ENCODE assay signal across 12 cellular contexts in the genomic region with DNA sequence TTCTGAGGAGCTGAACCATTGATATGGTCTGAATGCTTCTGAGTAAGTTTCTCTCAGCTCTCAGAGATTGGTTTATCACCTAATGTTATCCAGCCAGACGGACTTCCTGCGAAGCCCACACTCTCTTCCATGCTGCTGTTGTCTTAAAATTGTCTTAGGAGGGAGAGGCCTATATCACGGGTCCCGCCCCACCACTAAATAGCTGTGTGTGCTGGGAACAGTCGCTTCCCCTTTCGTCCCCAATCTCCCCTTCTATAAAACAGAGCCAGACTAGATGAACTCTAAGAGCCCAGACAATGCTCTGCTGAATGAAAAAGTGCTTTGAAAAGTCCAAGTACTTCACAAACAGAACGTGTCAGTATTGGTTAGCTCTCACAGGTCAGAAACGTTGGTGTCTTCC.
DNase-seq lines count a peak whose midpoint lies in the region; ATAC-seq and TF ChIP-seq lines count a peak whose summit lies in the region.
"Had no signal": no experiment of that assay in that cellular context is flagged by ENCODE, and none has a peak within 500 bp of the region (broad histone marks: within the 10 kb centered on the region; RNA-seq: fewer than 3 reads in every experiment).

No MANE protein-coding gene starts in this region.

- 88% methylated on average over 1 of the region's 8 CpGs; no CpG with 5 or more reads in 1 of the 2 experiments for WGBS in IMR-90 (ENCODE audit: extremely low coverage in 2 of 2, insufficient read length in 1 of 2), 2 experiments

- in situ Hi-C loops in IMR-90 (cut with MboI; ENCODE audit: low sequenced_read_pairs), result no loop called here

- no TSS peak for BruUV-seq in IMR-90 (replicated peaks; lab: Mats Ljungman, UMichigan)

- peak overlapping the region; percentile 39; the same call in 1 of the 2 replicates for H2AK5ac ChIP-seq in IMR-90 (ENCODE audit: low read depth, low read length)

- POLR2A ChIA-PET in IMR-90 (lab: Charles Lee; ENCODE audit: unreplicated experiment), result no interaction called here

- H4K8ac ChIP-seq in IMR-90 (ENCODE audit: low read depth in 2 of 2, low read length in 2 of 2), result peak overlapping the region in 1 of 2 experiments; percentile 1; a peak in 1 of 4 replicates

- no peak for TF ChIP-seq POLR2A in IMR-90 (IDR thresholded peaks at IDR 0.05; ENCODE audit: low read depth, low read length)

- H3K4me1 ChIP-seq in IMR-90 (ENCODE audit: control insufficient read depth, insufficient read depth, low read length), result peaks cover 39% of the 10 kb centered on the region

- dilution Hi-C loops in IMR-90 (cut with HindIII; ENCODE audit: low sequenced_read_pairs, unreplicated experiment), result no loop called here

- ATAC-seq in IMR-90 (ENCODE audit: low read depth) (no peak), GM18502 (IDR thresholded peaks at IDR 0.05; ENCODE audit: poor library complexity, unreplicated experiment) (no peak)

- H4K91ac ChIP-seq in IMR-90 (ENCODE audit: insufficient read depth, low read depth, low read length), result no peak overlapping the region

- peaks cover 9% of the 10 kb centered on the region for H3K36me3 Mint-ChIP-seq in osteocyte (ENCODE audit: unreplicated experiment)

- peak overlapping the region; percentile 5; the same call in 1 of the 2 replicates for H3K4ac ChIP-seq in IMR-90 (ENCODE audit: low read depth, low read length)

- H3K4me3 ChIP-seq in IMR-90 (ENCODE audit: insufficient read depth, low read depth, low read length) (no peak overlapping the region), WERI-Rb-1 (ENCODE audit: low read depth, low read length) (no peak overlapping the region)

- no peak overlapping the region for H2AFZ ChIP-seq in IMR-90 (replicated peaks; ENCODE audit: low read length, poor library complexity)

- H2AK9ac ChIP-seq in IMR-90 (replicated peaks; ENCODE audit: low read depth, low read length, poor library complexity), result no peak overlapping the region

- peaks cover 34% of the 10 kb centered on the region for H3K4me1 Mint-ChIP-seq in osteocyte (ENCODE audit: unreplicated experiment)

- H3K18ac ChIP-seq in IMR-90 (ENCODE audit: low read depth, low read length), result no peak overlapping the region

- no peak overlapping the region for H4K5ac ChIP-seq in IMR-90 (ENCODE audit: low read depth, low read length)

- no peak overlapping the region for H3K4me3 Mint-ChIP-seq in osteocyte (ENCODE audit: unreplicated experiment)

- intact Hi-C loops in IMR-90 (cut with micrococcal nuclease), result loop anchor here (5.0 kb wide), 1 partner anchor 83 kb away; a partner anchor contains a TSS

- no peak overlapping the region for H2BK5ac ChIP-seq in IMR-90 (ENCODE audit: low read depth, low read length, poor library complexity, severe bottlenecking)

- no peak overlapping the region for H2BK20ac ChIP-seq in IMR-90 (ENCODE audit: low read depth, low read length)

- peak; percentile 38 for DNase-seq in Ammon's horn (ENCODE audit: low spot score)
- no peak for DNase-seq in IMR-90
- DNase-seq in WERI-Rb-1, result no peak
- peak; percentile 6 for DNase-seq in osteocyte (ENCODE audit: extremely low spot score, unreplicated experiment)
- DNase-seq in effector CD8-positive, alpha-beta T cell (lab: John Stamatoyannopoulos, UW), result no peak
- no peak for DNase-seq in stimulated activated CD8-positive, alpha-beta memory T cell treated with anti-CD3 and anti-CD28 coated beads, Interleukin-4, amount 100 ng/mL, for 48 hours
- DNase-seq: DND-41, Kasumi-1, MM.1S, NCI-H1694 treated with DMSO at 0.1 percent for 48 hours, NCI-H748 treated with DMSO at 0.1 percent for 48 hours had no signal

- H3K14ac ChIP-seq in IMR-90 (replicated peaks; ENCODE audit: low read depth, low read length), result no peak overlapping the region

- peaks cover 51% of the 10 kb centered on the region for H3K9me1 ChIP-seq in IMR-90 (ENCODE audit: insufficient read depth, low read length)

- H3K79me1 ChIP-seq in IMR-90 (ENCODE audit: low read depth in 1 of 2, low read length in 2 of 2), result peaks cover 20 to 75% of the 10 kb centered on the region in 2 experiments; a peak in 3 of 4 replicates

- H3K27me3 ChIP-seq in IMR-90 (ENCODE audit: control insufficient read depth, insufficient read depth, low read length) (no peaks in the 10 kb centered on the region), WERI-Rb-1 (ENCODE audit: insufficient read depth, low read depth, severe bottlenecking) (no peaks in the 10 kb centered on the region)

- H3K9ac ChIP-seq in IMR-90 (ENCODE audit: low read depth, low read length), result no peak overlapping the region

- CTCF ChIA-PET in IMR-90 (lab: Yijun Ruan, JAX), result no interaction called here

- no peak overlapping the region for H3K23ac ChIP-seq in IMR-90 (ENCODE audit: low read depth, low read length)

- H3K56ac ChIP-seq in IMR-90 (ENCODE audit: extremely low read depth, insufficient read depth, low read length), result no peak overlapping the region

- H3K9me3 ChIP-seq in IMR-90 (ENCODE audit: control insufficient read depth, insufficient read depth, low read length) (no peaks in the 10 kb centered on the region), WERI-Rb-1 (ENCODE audit: severe bottlenecking) (no peaks in the 10 kb centered on the region)

- no peaks in the 10 kb centered on the region for H3K9me3 Mint-ChIP-seq in osteocyte (ENCODE audit: unreplicated experiment)

- no peak for TF ChIP-seq CTCF in IMR-90 (conservative IDR thresholded peaks at IDR 0.05; ENCODE audit: low read depth, low read length)
- TF ChIP-seq CTCF in WERI-Rb-1 (IDR thresholded peaks at IDR 0.05; ENCODE audit: low read depth, low read length), result no peak
- TF ChIP-seq CTCF in osteocyte (IDR thresholded peaks at IDR 0.05), result no peak

- no peak overlapping the region for H3K27ac Mint-ChIP-seq in osteocyte (ENCODE audit: unreplicated experiment)

- no peak overlapping the region for H3K27ac ChIP-seq in IMR-90 (ENCODE audit: insufficient read depth, low read length)
- peak overlapping the region; percentile 90 for H3K27ac ChIP-seq in WERI-Rb-1

- no peaks in the 10 kb centered on the region for H3K27me3 Mint-ChIP-seq in osteocyte (ENCODE audit: unreplicated experiment)

- no peak overlapping the region; the same call in 1 of the 2 replicates for H2BK120ac ChIP-seq in IMR-90 (ENCODE audit: low read depth, low read length)

- peaks cover 33% of the 10 kb centered on the region for H3K36me3 ChIP-seq in IMR-90 (ENCODE audit: control insufficient read depth, insufficient read depth, low read length)
- no peaks in the 10 kb centered on the region; the same call in 1 of the 2 replicates for H3K36me3 ChIP-seq in WERI-Rb-1

- no peak overlapping the region for H3K4me2 ChIP-seq in IMR-90 (ENCODE audit: low read depth, low read length)

- TF ChIP-seq RAD21 in IMR-90 (IDR thresholded peaks at IDR 0.05; ENCODE audit: low read length), result no peak

- peaks cover 6% of the 10 kb centered on the region; the same call in 1 of the 2 replicates for H4K20me1 ChIP-seq in IMR-90 (ENCODE audit: insufficient read depth, low read length)

- H2BK15ac ChIP-seq in IMR-90 (ENCODE audit: low read depth, low read length), result 0 out of 3 replicates have a peak overlapping the region, but pooled peaks have one; percentile 8

TF ChIP-seq in IMR-90, 13 proteins besides CTCF, POLR2A, EP300 and RAD21:
- TF ChIP-seq NFE2L2 (IDR thresholded peaks at IDR 0.05; ENCODE audit: low read depth, low read length), result no peak
- no peak for TF ChIP-seq RFX5 (IDR thresholded peaks at IDR 0.05; ENCODE audit: low read depth, low read length)
- no peak for TF ChIP-seq MXI1 (IDR thresholded peaks at IDR 0.05; ENCODE audit: borderline replicate concordance, low read depth, low read length)
- no peak for TF ChIP-seq SMC3 (IDR thresholded peaks at IDR 0.05; ENCODE audit: low read depth, low read length)
- TF ChIP-seq BHLHE40 (IDR thresholded peaks at IDR 0.05; ENCODE audit: low read depth, low read length), result no peak
- no peak for TF ChIP-seq FOS (IDR thresholded peaks at IDR 0.05; ENCODE audit: low read depth, low read length)
- TF ChIP-seq, protein P1, sequence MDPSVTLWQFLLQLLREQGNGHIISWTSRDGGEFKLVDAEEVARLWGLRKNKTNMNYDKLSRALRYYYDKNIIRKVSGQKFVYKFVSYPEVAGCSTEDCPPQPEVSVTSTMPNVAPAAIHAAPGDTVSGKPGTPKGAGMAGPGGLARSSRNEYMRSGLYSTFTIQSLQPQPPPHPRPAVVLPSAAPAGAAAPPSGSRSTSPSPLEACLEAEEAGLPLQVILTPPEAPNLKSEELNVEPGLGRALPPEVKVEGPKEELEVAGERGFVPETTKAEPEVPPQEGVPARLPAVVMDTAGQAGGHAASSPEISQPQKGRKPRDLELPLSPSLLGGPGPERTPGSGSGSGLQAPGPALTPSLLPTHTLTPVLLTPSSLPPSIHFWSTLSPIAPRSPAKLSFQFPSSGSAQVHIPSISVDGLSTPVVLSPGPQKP (IDR thresholded peaks at IDR 0.05; ENCODE audit: borderline replicate concordance, low read depth, low read length), result no peak
- no peak for TF ChIP-seq CHD1 (IDR thresholded peaks at IDR 0.05; ENCODE audit: low read depth, low read length)
- TF ChIP-seq RCOR1 (IDR thresholded peaks at IDR 0.05; ENCODE audit: insufficient replicate concordance, low read length), result no peak
- no peak for TF ChIP-seq CEBPB (IDR thresholded peaks at IDR 0.05; ENCODE audit: low read depth, low read length)
- TF ChIP-seq MAFK (IDR thresholded peaks at IDR 0.05; ENCODE audit: low read depth, low read length), result no peak
- TF ChIP-seq, protein P2, sequence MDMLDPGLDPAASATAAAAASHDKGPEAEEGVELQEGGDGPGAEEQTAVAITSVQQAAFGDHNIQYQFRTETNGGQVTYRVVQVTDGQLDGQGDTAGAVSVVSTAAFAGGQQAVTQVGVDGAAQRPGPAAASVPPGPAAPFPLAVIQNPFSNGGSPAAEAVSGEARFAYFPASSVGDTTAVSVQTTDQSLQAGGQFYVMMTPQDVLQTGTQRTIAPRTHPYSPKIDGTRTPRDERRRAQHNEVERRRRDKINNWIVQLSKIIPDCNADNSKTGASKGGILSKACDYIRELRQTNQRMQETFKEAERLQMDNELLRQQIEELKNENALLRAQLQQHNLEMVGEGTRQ (IDR thresholded peaks at IDR 0.05; ENCODE audit: low read depth, low read length), result no peak
- no peak for TF ChIP-seq MAZ (IDR thresholded peaks at IDR 0.05; ENCODE audit: borderline replicate concordance, low read depth, low read length)

Comparison
In these comparisons a context has a peak if more than half of its experiments do, and no peak if none do; other contexts are left out.
1. DNase-seq: peak in Ammon's horn (single experiment) and osteocyte (single experiment); none in IMR-90 (single experiment), WERI-Rb-1 (single experiment), effector CD8-positive, alpha-beta T cell (single experiment) and stimulated activated CD8-positive, alpha-beta memory T cell treated with anti-CD3 and anti-CD28 coated beads, Interleukin-4, amount 100 ng/mL, for 48 hours (single experiment).